In genomic region chr16:3059723-3060242, GRCh38 we compare ENCODE assay signal across 8 cellular contexts. TPM values are rescaled to one million over a fixed set of nuclear protein-coding genes. Genes with fewer than 3 reads are reported as not detected.
DNase-seq lines count a peak whose midpoint lies in the region; ATAC-seq, FAIRE-seq and TF ChIP-seq lines count a peak whose summit lies in the region.

No MANE protein-coding gene starts in this region.

- no peak for ATAC-seq in activated naive CD8-positive, alpha-beta T cell treated with anti-CD3 and anti-CD28 coated beads, Interleukin-2, amount 50 U/mL, for 24 hours
- ATAC-seq in HepG2, result peak; percentile 7; the same call in 2 of the 3 replicates
- ATAC-seq in GM18858 (IDR thresholded peaks at IDR 0.05; ENCODE audit: unreplicated experiment), result no peak

- TF ChIP-seq RAD21 in HepG2 (CRISPR knock-in tag; IDR thresholded peaks at IDR 0.05), result no peak

- POLR2A ChIA-PET in HepG2 (lab: Yijun Ruan, JAX), result interaction anchor here (0.7 to 3.0 kb wide), 20 partner anchors 10 to 1291 kb away, joined by 3 to 30 read pairs (median 4); partner anchors contain the start of genes PAM16, PAQR4, TNFRSF12A and ZNF205

- no peak for DNase-seq in activated CD4-positive, alpha-beta T cell treated with anti-CD3 and anti-CD28 coated beads, Interleukin-2, amount 10 ng/mL, durations not matched to agents 24 days and 14 days
- DNase-seq in activated CD4-positive, alpha-beta T cell treated with anti-CD3 and anti-CD28 coated beads for 4 hours, result no peak
- no peak for DNase-seq in activated naive CD8-positive, alpha-beta T cell treated with anti-CD3 and anti-CD28 coated beads, Interleukin-2, amount 50 U/mL, for 24 hours
- DNase-seq in HepG2 (ENCODE audit: low spot score), result no peak
- no peak for DNase-seq in COLO668 (lab: John Stamatoyannopoulos, UW; ENCODE audit: unreplicated experiment)
- DNase-seq in D341Med (ENCODE audit: low spot score), result no peak

- 7% methylated on average over 9 of the region's 9 CpGs for WGBS in HepG2 (ENCODE audit: low lambda C conversion rate)
- WGBS in thymus, result 77% methylated on average over 9 of the region's 9 CpGs

- peak overlapping the region; percentile 99 for H3K4me2 ChIP-seq in HepG2 (ENCODE audit: low read depth, low read length)

- no peaks in the 10 kb centered on the region for H3K9me3 Mint-ChIP-seq in activated CD4-positive, alpha-beta T cell treated with anti-CD3 and anti-CD28 coated beads, Interleukin-2, amount 10 ng/mL, durations not matched to agents 24 days and 14 days
- H3K9me3 Mint-ChIP-seq in activated naive CD8-positive, alpha-beta T cell treated with anti-CD3 and anti-CD28 coated beads, Interleukin-2, amount 50 U/mL, for 24 hours, result no peaks in the 10 kb centered on the region

- H3K36me3 ChIP-seq in HepG2 (replicated peaks in 1 of 2; ENCODE audit: control insufficient read depth in 1 of 2, insufficient read depth in 2 of 2, low read length in 2 of 2) (no peaks in the 10 kb centered on the region), thymus (ENCODE audit: control insufficient read depth, insufficient read depth) (no peaks in the 10 kb centered on the region)

- peak overlapping the region; percentile 77 for H3K9ac ChIP-seq in HepG2 (ENCODE audit: insufficient read depth, low read depth, low read length)

- no peaks in the 10 kb centered on the region for H4K20me1 ChIP-seq in HepG2 (ENCODE audit: insufficient read depth, low read length)

- CTCF ChIA-PET in HepG2 (lab: Yijun Ruan, JAX; ENCODE audit: low intra/inter-chr PET ratio, low total read pairs), result interaction anchor here (0.7 to 1.6 kb wide), 5 partner anchors 26 to 42 kb away, joined by 3 to 8 read pairs (median 7); no protein-coding TSS in a partner anchor

- peaks cover 21% of the 10 kb centered on the region for H3K36me3 Mint-ChIP-seq in activated CD4-positive, alpha-beta T cell treated with anti-CD3 and anti-CD28 coated beads, Interleukin-2, amount 10 ng/mL, durations not matched to agents 24 days and 14 days (ENCODE audit: low read depth)
- peaks cover 7% of the 10 kb centered on the region for H3K36me3 Mint-ChIP-seq in activated naive CD8-positive, alpha-beta T cell treated with anti-CD3 and anti-CD28 coated beads, Interleukin-2, amount 50 U/mL, for 24 hours (ENCODE audit: low read depth)

- TF ChIP-seq POLR2A in HepG2 (IDR thresholded peaks at IDR 0.05; ENCODE audit: insufficient read depth in 1 of 2, low read depth in 2 of 2, low read length in 2 of 2), result no peak

- no peak for TF ChIP-seq EP300 in HepG2 (IDR thresholded peaks at IDR 0.05; ENCODE audit: low read depth in 2 of 2, low read length in 2 of 2)
- no peak for TF ChIP-seq EP300 in HepG2 (CRISPR knock-in tag; IDR thresholded peaks at IDR 0.05; ENCODE audit: borderline replicate concordance)

- in situ Hi-C loops in HepG2 (cut with HindIII; ENCODE audit: extremely low pct_ligation_motif_present, low pct_unique_long_range_greater_than_20kb), result no loop called here

- H3K79me2 ChIP-seq in HepG2 (ENCODE audit: insufficient read depth, low read length), result no peaks in the 10 kb centered on the region

- H3K9me3 ChIP-seq in HepG2 (ENCODE audit: low read length), result no peaks in the 10 kb centered on the region
- no peaks in the 10 kb centered on the region for H3K9me3 ChIP-seq in thymus (ENCODE audit: control insufficient read depth)

- peaks cover 51% of the 10 kb centered on the region for H3K4me1 Mint-ChIP-seq in activated CD4-positive, alpha-beta T cell treated with anti-CD3 and anti-CD28 coated beads, Interleukin-2, amount 10 ng/mL, durations not matched to agents 24 days and 14 days
- peaks cover 63% of the 10 kb centered on the region for H3K4me1 Mint-ChIP-seq in activated naive CD8-positive, alpha-beta T cell treated with anti-CD3 and anti-CD28 coated beads, Interleukin-2, amount 50 U/mL, for 24 hours

- intact Hi-C loops in activated CD4-positive, alpha-beta T cell treated with anti-CD3 and anti-CD28 coated beads, Interleukin-2, amount 10 ng/mL, durations not matched to agents 24 days and 14 days (cut with micrococcal nuclease), result loop anchor here (1.0 to 5.0 kb wide), 4 partner anchors 15 to 70 kb away; no protein-coding TSS in a partner anchor
- intact Hi-C loops in HepG2 (cut with micrococcal nuclease; ENCODE audit: unreplicated experiment), result loop anchor here (1.0 to 2.0 kb wide), 3 partner anchors 28 to 69 kb away; no protein-coding TSS in a partner anchor

- H3K27ac ChIP-seq in HepG2 (ENCODE audit: extremely low read length, insufficient read depth, low read length), result peak overlapping the region; percentile 55
- H3K27ac ChIP-seq in thymus (ENCODE audit: low read depth), result peak overlapping the region; percentile 83

- TF ChIP-seq CTCF in HepG2 (CRISPR knock-in tag; IDR thresholded peaks at IDR 0.05), result no peak

- H3K4me3 Mint-ChIP-seq in activated CD4-positive, alpha-beta T cell treated with anti-CD3 and anti-CD28 coated beads, Interleukin-2, amount 10 ng/mL, durations not matched to agents 24 days and 14 days, result peak overlapping the region; percentile 89
- H3K4me3 Mint-ChIP-seq in activated naive CD8-positive, alpha-beta T cell treated with anti-CD3 and anti-CD28 coated beads, Interleukin-2, amount 50 U/mL, for 24 hours, result peak overlapping the region; percentile 79

- H3K4me3 ChIP-seq in HepG2 (replicated peaks in 1 of 3; ENCODE audit: insufficient read depth in 1 of 3, low read depth in 2 of 3, low read length in 3 of 3) (peak overlapping the region; percentile 74 to 91 (median 90); a peak in 5 of 6 replicates), thymus (ENCODE audit: low read length) (peak overlapping the region; percentile 89)

- H2AFZ ChIP-seq in HepG2 (ENCODE audit: low read length), result no peak overlapping the region

- H3K27ac Mint-ChIP-seq in activated CD4-positive, alpha-beta T cell treated with anti-CD3 and anti-CD28 coated beads, Interleukin-2, amount 10 ng/mL, durations not matched to agents 24 days and 14 days, result peak overlapping the region; percentile 91
- peak overlapping the region; percentile 91 for H3K27ac Mint-ChIP-seq in activated naive CD8-positive, alpha-beta T cell treated with anti-CD3 and anti-CD28 coated beads, Interleukin-2, amount 50 U/mL, for 24 hours

- H3K4me1 ChIP-seq in HepG2 (ENCODE audit: insufficient read depth, low read length), result peaks cover 20% of the 10 kb centered on the region
- peaks cover 24% of the 10 kb centered on the region for H3K4me1 ChIP-seq in thymus (ENCODE audit: control insufficient read depth, insufficient read depth, low read length)

- no peak for FAIRE-seq in HepG2 (lab: Jason Lieb, UNC)

- H3K27me3 ChIP-seq in HepG2 (ENCODE audit: control insufficient read depth in 1 of 2, insufficient read depth in 2 of 2, low read length in 2 of 2) (no peaks in the 10 kb centered on the region), thymus (ENCODE audit: control insufficient read depth, insufficient read depth) (no peaks in the 10 kb centered on the region)

- TSS peak; percentile 74 for BruUV-seq in HepG2 (replicated peaks; lab: Mats Ljungman, UMichigan)

- H3K27me3 Mint-ChIP-seq in activated CD4-positive, alpha-beta T cell treated with anti-CD3 and anti-CD28 coated beads, Interleukin-2, amount 10 ng/mL, durations not matched to agents 24 days and 14 days, result no peaks in the 10 kb centered on the region
- no peaks in the 10 kb centered on the region for H3K27me3 Mint-ChIP-seq in activated naive CD8-positive, alpha-beta T cell treated with anti-CD3 and anti-CD28 coated beads, Interleukin-2, amount 50 U/mL, for 24 hours

RNA-seq across cellular contexts. Expression of gene IL32, which starts 5.7 kb away (rescaled TPM):
- 918 and 934 TPM in 2 replicates for total RNA-seq in activated CD4-positive, alpha-beta T cell treated with anti-CD3 and anti-CD28 coated beads, Interleukin-2, amount 10 ng/mL, durations not matched to agents 24 days and 14 days
- 115 and 127 TPM in 2 replicates for total RNA-seq in HepG2 (2016; rRNA removed; fragmentation: Illumina TruSeq; extraction: Trizol)
- 34.9 and 36.3 TPM in 2 replicates for total RNA-seq in HepG2 (2016; cell fraction: cytosol; rRNA removed; fragmentation: Illumina TruSeq; extraction: Trizol; ENCODE audit: low read depth)
- 122 and 128 TPM in 2 replicates for total RNA-seq in HepG2 (2016; cell fraction: insoluble cytoplasmic fraction; rRNA removed; fragmentation: Illumina TruSeq; extraction: Trizol)
- 38.8 and 44.9 TPM in 2 replicates for total RNA-seq in HepG2 (2016; cell fraction: membrane; rRNA removed; fragmentation: Illumina TruSeq; extraction: Trizol)
- total RNA-seq in HepG2 (2016; cell fraction: nucleus; rRNA removed; fragmentation: Illumina TruSeq; extraction: Trizol), result 61.4 and 65.7 TPM in 2 replicates
- polyA plus RNA-seq in HepG2 (2011; rRNA removed) (165 and 258 TPM in 2 replicates), thymus (343 TPM)
- polyA plus RNA-seq in HepG2 (2011; cell fraction: cytosol; rRNA removed), result 234 and 307 TPM in 2 replicates
- 204 and 358 TPM in 2 replicates for polyA plus RNA-seq in HepG2 (2011; cell fraction: nucleus; rRNA removed)
- 293 and 476 TPM in 2 replicates for polyA plus RNA-seq in HepG2 (2012)
- polyA plus RNA-seq in HepG2 (2016; cell fraction: cytosol; fragmentation: Illumina TruSeq; extraction: Trizol; ENCODE audit: low read depth), result 97.2 and 118 TPM in 2 replicates
- polyA plus RNA-seq in HepG2 (2016; cell fraction: insoluble cytoplasmic fraction; fragmentation: Illumina TruSeq; extraction: Trizol; ENCODE audit: low read depth), result 284 and 327 TPM in 2 replicates
- polyA plus RNA-seq in HepG2 (2016; cell fraction: membrane; fragmentation: Illumina TruSeq; extraction: Trizol; ENCODE audit: low read depth), result 84.7 and 107 TPM in 2 replicates
- 211 and 224 TPM in 2 replicates for polyA plus RNA-seq in HepG2 (2016; cell fraction: nucleus; fragmentation: Illumina TruSeq; extraction: Trizol; ENCODE audit: insufficient read depth, low read depth)
- polyA minus RNA-seq in HepG2 (2011; rRNA and poly(A)+ RNA removed; ENCODE audit: low replicate concordance), result 6.3 and 96.8 TPM in 2 replicates
- polyA minus RNA-seq in HepG2 (2011; cell fraction: cytosol; rRNA and poly(A)+ RNA removed), result 73.6 and 109 TPM in 2 replicates
- polyA minus RNA-seq in HepG2 (2011; cell fraction: nucleus; rRNA and poly(A)+ RNA removed), result 73.1 and 123 TPM in 2 replicates

RNA-seq across cellular contexts. Expression of gene MMP25, which starts 13.4 kb away (rescaled TPM):
- 8.1 and 10.2 TPM in 2 replicates for total RNA-seq in activated CD4-positive, alpha-beta T cell treated with anti-CD3 and anti-CD28 coated beads, Interleukin-2, amount 10 ng/mL, durations not matched to agents 24 days and 14 days
- 0.04 TPM in 1 of 2 replicates, not detected in the other for total RNA-seq in HepG2 (2016; rRNA removed; fragmentation: Illumina TruSeq; extraction: Trizol)
- 0.18 TPM in 1 of 2 replicates, not detected in the other for total RNA-seq in HepG2 (2016; cell fraction: cytosol; rRNA removed; fragmentation: Illumina TruSeq; extraction: Trizol; ENCODE audit: low read depth)
- total RNA-seq in HepG2 (2016; cell fraction: insoluble cytoplasmic fraction; rRNA removed; fragmentation: Illumina TruSeq; extraction: Trizol), result 0.02 TPM in 1 of 2 replicates, not detected in the other
- total RNA-seq in HepG2 (2016; cell fraction: membrane; rRNA removed; fragmentation: Illumina TruSeq; extraction: Trizol), result 0.15 and 0.17 TPM in 2 replicates
- not detected in 2 replicates for total RNA-seq in HepG2 (2016; cell fraction: nucleus; rRNA removed; fragmentation: Illumina TruSeq; extraction: Trizol)
- 0.07 and 0.08 TPM in 2 replicates for polyA plus RNA-seq in HepG2 (2011; rRNA removed)
- polyA plus RNA-seq in HepG2 (2011; cell fraction: cytosol; rRNA removed), result 0.04 TPM in 1 of 2 replicates, not detected in the other
- 0.14 and 0.21 TPM in 2 replicates for polyA plus RNA-seq in HepG2 (2011; cell fraction: nucleus; rRNA removed)
- polyA plus RNA-seq in HepG2 (2012), result 0.09 and 0.27 TPM in 2 replicates
- not detected in 2 replicates for polyA plus RNA-seq in HepG2 (2016; cell fraction: cytosol; fragmentation: Illumina TruSeq; extraction: Trizol; ENCODE audit: low read depth)
- not detected in 2 replicates for polyA plus RNA-seq in HepG2 (2016; cell fraction: insoluble cytoplasmic fraction; fragmentation: Illumina TruSeq; extraction: Trizol; ENCODE audit: low read depth)
- polyA plus RNA-seq in HepG2 (2016; cell fraction: membrane; fragmentation: Illumina TruSeq; extraction: Trizol; ENCODE audit: low read depth), result not detected in 2 replicates
- polyA plus RNA-seq in HepG2 (2016; cell fraction: nucleus; fragmentation: Illumina TruSeq; extraction: Trizol; ENCODE audit: insufficient read depth, low read depth), result not detected in 2 replicates
- 0.12 and 0.19 TPM in 2 replicates for polyA minus RNA-seq in HepG2 (2011; rRNA and poly(A)+ RNA removed; ENCODE audit: low replicate concordance)
- polyA minus RNA-seq in HepG2 (2011; cell fraction: cytosol; rRNA and poly(A)+ RNA removed), result not detected in 2 replicates
- 0.12 and 0.13 TPM in 2 replicates for polyA minus RNA-seq in HepG2 (2011; cell fraction: nucleus; rRNA and poly(A)+ RNA removed)
- 2.9 TPM for polyA plus RNA-seq in thymus

RNA-seq across cellular contexts. Expression of gene BICDL2, which starts 23.0 kb away (rescaled TPM):
- 0.43 and 0.63 TPM in 2 replicates for total RNA-seq in activated CD4-positive, alpha-beta T cell treated with anti-CD3 and anti-CD28 coated beads, Interleukin-2, amount 10 ng/mL, durations not matched to agents 24 days and 14 days
- not detected in 2 replicates for total RNA-seq in HepG2 (2016; rRNA removed; fragmentation: Illumina TruSeq; extraction: Trizol)
- not detected in 2 replicates for total RNA-seq in HepG2 (2016; cell fraction: cytosol; rRNA removed; fragmentation: Illumina TruSeq; extraction: Trizol; ENCODE audit: low read depth)
- not detected in 2 replicates for total RNA-seq in HepG2 (2016; cell fraction: insoluble cytoplasmic fraction; rRNA removed; fragmentation: Illumina TruSeq; extraction: Trizol)
- not detected in 2 replicates for total RNA-seq in HepG2 (2016; cell fraction: membrane; rRNA removed; fragmentation: Illumina TruSeq; extraction: Trizol)
- not detected in 2 replicates for total RNA-seq in HepG2 (2016; cell fraction: nucleus; rRNA removed; fragmentation: Illumina TruSeq; extraction: Trizol)
- polyA plus RNA-seq in HepG2 (2011; rRNA removed) (0.12 and 0.18 TPM in 2 replicates), thymus (6.0 TPM)
- 0.10 and 0.28 TPM in 2 replicates for polyA plus RNA-seq in HepG2 (2011; cell fraction: cytosol; rRNA removed)
- polyA plus RNA-seq in HepG2 (2011; cell fraction: nucleus; rRNA removed), result 0.26 and 0.31 TPM in 2 replicates
- polyA plus RNA-seq in HepG2 (2012), result 0.12 TPM in 1 of 2 replicates, not detected in the other
- polyA plus RNA-seq in HepG2 (2016; cell fraction: cytosol; fragmentation: Illumina TruSeq; extraction: Trizol; ENCODE audit: low read depth), result not detected in 2 replicates
- polyA plus RNA-seq in HepG2 (2016; cell fraction: insoluble cytoplasmic fraction; fragmentation: Illumina TruSeq; extraction: Trizol; ENCODE audit: low read depth), result not detected in 2 replicates
- not detected in 2 replicates for polyA plus RNA-seq in HepG2 (2016; cell fraction: membrane; fragmentation: Illumina TruSeq; extraction: Trizol; ENCODE audit: low read depth)
- not detected in 2 replicates for polyA plus RNA-seq in HepG2 (2016; cell fraction: nucleus; fragmentation: Illumina TruSeq; extraction: Trizol; ENCODE audit: insufficient read depth, low read depth)
- polyA minus RNA-seq in HepG2 (2011; rRNA and poly(A)+ RNA removed; ENCODE audit: low replicate concordance), result 0.12 TPM in 1 of 2 replicates, not detected in the other
- not detected in 2 replicates for polyA minus RNA-seq in HepG2 (2011; cell fraction: cytosol; rRNA and poly(A)+ RNA removed)
- not detected in 2 replicates for polyA minus RNA-seq in HepG2 (2011; cell fraction: nucleus; rRNA and poly(A)+ RNA removed)

RNA-seq across cellular contexts. Expression of gene THOC6, which starts 35.9 kb away (rescaled TPM):
- 55.3 and 57.0 TPM in 2 replicates for total RNA-seq in activated CD4-positive, alpha-beta T cell treated with anti-CD3 and anti-CD28 coated beads, Interleukin-2, amount 10 ng/mL, durations not matched to agents 24 days and 14 days
- total RNA-seq in HepG2 (2016; rRNA removed; fragmentation: Illumina TruSeq; extraction: Trizol), result 37.0 TPM in 2 replicates
- 28.6 and 34.8 TPM in 2 replicates for total RNA-seq in HepG2 (2016; cell fraction: cytosol; rRNA removed; fragmentation: Illumina TruSeq; extraction: Trizol; ENCODE audit: low read depth)
- 32.0 and 40.9 TPM in 2 replicates for total RNA-seq in HepG2 (2016; cell fraction: insoluble cytoplasmic fraction; rRNA removed; fragmentation: Illumina TruSeq; extraction: Trizol)
- 37.8 and 51.5 TPM in 2 replicates for total RNA-seq in HepG2 (2016; cell fraction: membrane; rRNA removed; fragmentation: Illumina TruSeq; extraction: Trizol)
- 22.9 TPM in 2 replicates for total RNA-seq in HepG2 (2016; cell fraction: nucleus; rRNA removed; fragmentation: Illumina TruSeq; extraction: Trizol)
- 32.1 and 33.5 TPM in 2 replicates for polyA plus RNA-seq in HepG2 (2011; rRNA removed)
- polyA plus RNA-seq in HepG2 (2011; cell fraction: cytosol; rRNA removed), result 25.6 and 35.3 TPM in 2 replicates
- 116 and 131 TPM in 2 replicates for polyA plus RNA-seq in HepG2 (2011; cell fraction: nucleus; rRNA removed)
- 28.1 and 32.9 TPM in 2 replicates for polyA plus RNA-seq in HepG2 (2012)
- 33.8 and 44.7 TPM in 2 replicates for polyA plus RNA-seq in HepG2 (2016; cell fraction: cytosol; fragmentation: Illumina TruSeq; extraction: Trizol; ENCODE audit: low read depth)
- polyA plus RNA-seq in HepG2 (2016; cell fraction: insoluble cytoplasmic fraction; fragmentation: Illumina TruSeq; extraction: Trizol; ENCODE audit: low read depth), result 43.4 and 44.7 TPM in 2 replicates
- 37.0 and 50.8 TPM in 2 replicates for polyA plus RNA-seq in HepG2 (2016; cell fraction: membrane; fragmentation: Illumina TruSeq; extraction: Trizol; ENCODE audit: low read depth)
- polyA plus RNA-seq in HepG2 (2016; cell fraction: nucleus; fragmentation: Illumina TruSeq; extraction: Trizol; ENCODE audit: insufficient read depth, low read depth), result 55.2 and 56.2 TPM in 2 replicates
- polyA minus RNA-seq in HepG2 (2011; rRNA and poly(A)+ RNA removed; ENCODE audit: low replicate concordance), result 39.0 and 64.3 TPM in 2 replicates
- 13.7 and 16.5 TPM in 2 replicates for polyA minus RNA-seq in HepG2 (2011; cell fraction: cytosol; rRNA and poly(A)+ RNA removed)
- polyA minus RNA-seq in HepG2 (2011; cell fraction: nucleus; rRNA and poly(A)+ RNA removed), result 23.3 and 24.7 TPM in 2 replicates
- 36.8 TPM for polyA plus RNA-seq in thymus

RNA-seq across cellular contexts. Expression of gene HCFC1R1, which starts 36.0 kb away (rescaled TPM):
- total RNA-seq in activated CD4-positive, alpha-beta T cell treated with anti-CD3 and anti-CD28 coated beads, Interleukin-2, amount 10 ng/mL, durations not matched to agents 24 days and 14 days, result 29.4 TPM in 2 replicates
- 8.3 and 16.1 TPM in 2 replicates for total RNA-seq in HepG2 (2016; rRNA removed; fragmentation: Illumina TruSeq; extraction: Trizol)
- 37.5 and 42.2 TPM in 2 replicates for total RNA-seq in HepG2 (2016; cell fraction: cytosol; rRNA removed; fragmentation: Illumina TruSeq; extraction: Trizol; ENCODE audit: low read depth)
- 13.2 and 13.5 TPM in 2 replicates for total RNA-seq in HepG2 (2016; cell fraction: insoluble cytoplasmic fraction; rRNA removed; fragmentation: Illumina TruSeq; extraction: Trizol)
- total RNA-seq in HepG2 (2016; cell fraction: membrane; rRNA removed; fragmentation: Illumina TruSeq; extraction: Trizol), result 20.6 and 28.5 TPM in 2 replicates
- 8.9 and 10.2 TPM in 2 replicates for total RNA-seq in HepG2 (2016; cell fraction: nucleus; rRNA removed; fragmentation: Illumina TruSeq; extraction: Trizol)
- 13.8 and 18.3 TPM in 2 replicates for polyA plus RNA-seq in HepG2 (2011; rRNA removed)
- polyA plus RNA-seq in HepG2 (2011; cell fraction: cytosol; rRNA removed), result 10.4 and 22.3 TPM in 2 replicates
- polyA plus RNA-seq in HepG2 (2011; cell fraction: nucleus; rRNA removed), result 15.6 and 17.0 TPM in 2 replicates
- 21.9 and 22.5 TPM in 2 replicates for polyA plus RNA-seq in HepG2 (2012)
- 78.3 and 82.9 TPM in 2 replicates for polyA plus RNA-seq in HepG2 (2016; cell fraction: cytosol; fragmentation: Illumina TruSeq; extraction: Trizol; ENCODE audit: low read depth)
- polyA plus RNA-seq in HepG2 (2016; cell fraction: insoluble cytoplasmic fraction; fragmentation: Illumina TruSeq; extraction: Trizol; ENCODE audit: low read depth), result 22.8 and 27.5 TPM in 2 replicates
- polyA plus RNA-seq in HepG2 (2016; cell fraction: membrane; fragmentation: Illumina TruSeq; extraction: Trizol; ENCODE audit: low read depth), result 50.2 and 52.2 TPM in 2 replicates
- polyA plus RNA-seq in HepG2 (2016; cell fraction: nucleus; fragmentation: Illumina TruSeq; extraction: Trizol; ENCODE audit: insufficient read depth, low read depth), result 27.0 and 28.5 TPM in 2 replicates
- polyA minus RNA-seq in HepG2 (2011; rRNA and poly(A)+ RNA removed; ENCODE audit: low replicate concordance), result 10.3 and 23.2 TPM in 2 replicates
- 8.5 and 9.0 TPM in 2 replicates for polyA minus RNA-seq in HepG2 (2011; cell fraction: cytosol; rRNA and poly(A)+ RNA removed)
- polyA minus RNA-seq in HepG2 (2011; cell fraction: nucleus; rRNA and poly(A)+ RNA removed), result 1.9 and 2.8 TPM in 2 replicates
- 56.0 TPM for polyA plus RNA-seq in thymus
